ENCODE assay signal across 8 cellular contexts in the genomic region with DNA sequence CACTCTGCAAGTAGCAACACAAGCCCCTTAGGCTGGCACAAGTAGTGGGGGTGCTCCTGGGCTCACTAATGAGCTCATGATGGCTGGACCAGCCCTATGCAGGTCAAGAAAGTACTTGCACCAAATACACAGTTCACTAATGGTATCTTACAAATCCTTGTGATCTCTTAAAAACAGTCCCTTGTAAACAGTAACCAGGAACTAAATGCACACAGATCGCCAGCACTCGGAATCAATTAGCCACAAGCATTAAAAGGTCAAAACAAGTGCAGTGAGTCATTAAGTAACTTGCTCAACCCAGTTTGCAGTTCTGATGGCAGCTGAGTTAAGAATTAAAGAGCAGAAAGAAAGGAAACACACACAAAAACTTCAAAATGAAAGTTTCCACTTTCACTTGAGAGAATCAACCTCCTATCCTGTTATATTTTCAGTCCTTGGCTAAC. TPM values are rescaled to one million over a fixed set of nuclear protein-coding genes. Genes with fewer than 3 reads are reported as not detected.
DNase-seq lines count a peak whose midpoint lies in the region; ATAC-seq, FAIRE-seq and TF ChIP-seq lines count a peak whose summit lies in the region.

No MANE protein-coding gene starts in this region.

- H3K36me3 ChIP-seq in PC-3 (ENCODE audit: low read depth, low read length), result no peaks in the 10 kb centered on the region
- H3K36me3 ChIP-seq in GM12878 (ENCODE audit: control insufficient read depth in 2 of 2, insufficient read depth in 2 of 2, low read length in 1 of 2), result peaks cover 0 to 4% of the 10 kb centered on the region in 2 experiments; a peak in 2 of 4 replicates

- in situ Hi-C loops in GM12878 (cut with MboI), result no loop called here

- H4K20me1 ChIP-seq in PC-3 (ENCODE audit: low read length), result no peaks in the 10 kb centered on the region
- H4K20me1 ChIP-seq in GM12878 (ENCODE audit: control insufficient read depth, insufficient read depth), result no peaks in the 10 kb centered on the region

- 0% methylated on average over 2 of the region's 2 CpGs for WGBS in GM12878 (ENCODE audit: insufficient coverage, insufficient replicate concordance, low lambda C conversion rate, missing lambda C conversion rate)

- H3K4me1 ChIP-seq in PC-3 (ENCODE audit: insufficient read depth, low read length) (peaks cover 10% of the 10 kb centered on the region), GM12878 (ENCODE audit: control insufficient read depth, insufficient read depth, low read length) (peaks cover 42% of the 10 kb centered on the region)

- RAD21 ChIA-PET in GM12878 (lab: Charles Lee; ENCODE audit: unreplicated experiment), result interaction anchor here (0.9 to 12.2 kb wide), 16 partner anchors 12 to 230 kb away, joined by 3 to 307 read pairs (median 6); a partner anchor contains a TSS

- H3K27ac ChIP-seq in PC-3 (ENCODE audit: low read length), result peak overlapping the region; percentile 18
- H3K27ac ChIP-seq in GM12878 (ENCODE audit: control insufficient read depth, insufficient read depth), result peak overlapping the region; percentile 62

- no TSS peak for BruUV-seq in PC-3 (replicated peaks; lab: Mats Ljungman, UMichigan)
- no TSS peak for BruUV-seq in GM12878 (replicated peaks; lab: Mats Ljungman, UMichigan)

- intact Hi-C loops in PC-3 (cut with micrococcal nuclease) (loop anchor here (1.0 to 2.0 kb wide), 3 partner anchors 25 to 56 kb away; no protein-coding TSS in a partner anchor), GM12878 (cut with micrococcal nuclease; ENCODE audit: unreplicated experiment) (loop anchor here (1.0 to 5.0 kb wide), 2 partner anchors 32 to 159 kb away; no protein-coding TSS in a partner anchor)

- no peaks in the 10 kb centered on the region for H3K9me2 ChIP-seq in PC-3 (replicated peaks; ENCODE audit: low read length)

- H3K4me1 Mint-ChIP-seq in memory B cell, result peaks cover 41% of the 10 kb centered on the region

- CTCF ChIA-PET in PC-3 (lab: Charles Lee), result interaction anchor here (0.9 kb wide), 1 partner anchor 41 kb away, joined by 3 read pairs; no protein-coding TSS in a partner anchor
- CTCF ChIA-PET in GM12878 (lab: Yijun Ruan, JAX), result interaction anchor here (0.9 to 12.5 kb wide), 14 partner anchors 12 to 56 kb away, joined by 3 to 244 read pairs (median 4); a partner anchor contains a TSS

- peak; percentile 11 for TF ChIP-seq RAD21 in GM12878 (IDR thresholded peaks at IDR 0.05; ENCODE audit: insufficient read depth, low read depth, low read length)

- H3K9ac ChIP-seq in PC-3 (ENCODE audit: low read length) (no peak overlapping the region), GM12878 (ENCODE audit: control insufficient read depth, insufficient read depth, low read length) (no peak overlapping the region)

- no peaks in the 10 kb centered on the region for H3K27me3 Mint-ChIP-seq in memory B cell

- TF ChIP-seq POLR2A in GM12878 (IDR thresholded peaks at IDR 0.05; ENCODE audit: low read depth, low read length), result no peak

- ATAC-seq in HG02884 (IDR thresholded peaks at IDR 0.05; ENCODE audit: unreplicated experiment), result peak; percentile 73
- ATAC-seq in PC-3, result peak; percentile 98
- ATAC-seq in GM12878, result peak; percentile 88
- peak; percentile 35 for ATAC-seq in memory B cell (ENCODE audit: low read depth)

- H3K4me3 ChIP-seq in PC-3 (ENCODE audit: low read length) (no peak overlapping the region), GM12878 (peak overlapping the region; percentile 49; the same call in 1 of the 2 replicates)

- H3K9me3 ChIP-seq in PC-3 (ENCODE audit: low read length), result no peaks in the 10 kb centered on the region
- no peaks in the 10 kb centered on the region for H3K9me3 ChIP-seq in GM12878 (replicated peaks; ENCODE audit: control insufficient read depth, insufficient read depth, low read length)

- peak overlapping the region; percentile 68 for H3K4me2 ChIP-seq in PC-3 (ENCODE audit: low read length)
- peak overlapping the region; percentile 62 for H3K4me2 ChIP-seq in GM12878 (ENCODE audit: control insufficient read depth, insufficient read depth)

- H3K36me3 Mint-ChIP-seq in memory B cell, result peaks cover 14% of the 10 kb centered on the region

- SMC1A ChIA-PET in GM12878 (lab: Charles Lee; ENCODE audit: uncharacterized antibody, unreplicated experiment), result interaction anchor here (0.6 to 18.1 kb wide), 13 partner anchors 10 to 158 kb away, joined by 3 to 383 read pairs (median 4); a partner anchor contains a TSS

- peak; percentile 77 to 78 for TF ChIP-seq EP300 in GM12878 (IDR thresholded peaks at IDR 0.05; ENCODE audit: borderline replicate concordance in 1 of 2, control insufficient read depth in 1 of 2, low read depth in 2 of 2, low read length in 2 of 2)

- peak; percentile 37 for DNase-seq in activated naive CD4-positive, alpha-beta T cell treated with Interleukin-2 at 50 U/mL for 16 hours
- no peak for DNase-seq in activated naive CD4-positive, alpha-beta T cell (lab: John Stamatoyannopoulos, UW)
- DNase-seq in PC-3, result peak; percentile 84
- peak; percentile 87 for DNase-seq in GM12878 (ENCODE audit: low read depth, low spot score)
- no peak for DNase-seq in memory B cell (ENCODE audit: low spot score in 2 of 2)
- DNase-seq in OCI-M2 (lab: John Stamatoyannopoulos, UW; ENCODE audit: unreplicated experiment), result no peak
- no peak for DNase-seq in NCI-H1417 (lab: John Stamatoyannopoulos, UW)

- H3K27ac Mint-ChIP-seq in memory B cell, result peak overlapping the region; percentile 91

- H2AFZ ChIP-seq in PC-3 (ENCODE audit: low read length) (no peak overlapping the region), GM12878 (ENCODE audit: control insufficient read depth, low read depth, low read length) (no peak overlapping the region)

- H3F3A ChIP-seq in PC-3 (ENCODE audit: low read length, unreplicated experiment), result no peaks in the 10 kb centered on the region

- H3K79me2 ChIP-seq in PC-3 (ENCODE audit: low read length) (no peaks in the 10 kb centered on the region), GM12878 (ENCODE audit: control insufficient read depth, insufficient read depth, low read length) (peaks cover 2% of the 10 kb centered on the region)

- H3K27me3 ChIP-seq in PC-3 (ENCODE audit: low read length) (no peaks in the 10 kb centered on the region), GM12878 (replicated peaks in 1 of 2; ENCODE audit: control insufficient read depth in 2 of 2, insufficient read depth in 2 of 2, low read length in 1 of 2) (no peaks in the 10 kb centered on the region)

- no peak for FAIRE-seq in GM12878 (lab: Jason Lieb, UNC)

- peak overlapping the region; percentile 74 for H3K4me3 Mint-ChIP-seq in memory B cell

- H3K9me3 Mint-ChIP-seq in memory B cell, result no peaks in the 10 kb centered on the region

- POLR2A ChIA-PET in PC-3 (lab: Charles Lee; ENCODE audit: unreplicated experiment) (interaction anchor here (0.6 to 0.7 kb wide), 3 partner anchors 30 to 416 kb away, joined by 3 to 13 read pairs (median 4); a partner anchor contains a TSS), GM12878 (lab: Charles Lee) (interaction anchor here (0.6 to 2.2 kb wide), 15 partner anchors 12 to 312 kb away, joined by 3 to 19 read pairs (median 6); no protein-coding TSS in a partner anchor)

- TF ChIP-seq CTCF in PC-3 (conservative IDR thresholded peaks at IDR 0.05; ENCODE audit: low read depth, low read length) (no peak), GM12878 (IDR thresholded peaks at IDR 0.05 in 2 of 3, conservative IDR thresholded peaks at IDR 0.05 in 1 of 3; ENCODE audit: control insufficient read depth in 2 of 3, extremely low read depth in 1 of 3, insufficient read depth in 1 of 3, low read depth in 3 of 3, low read length in 3 of 3) (no peak)

TF ChIP-seq in GM12878, 131 proteins besides CTCF, POLR2A, EP300 and RAD21 (continues in another document):
- TF ChIP-seq TCF7 (IDR thresholded peaks at IDR 0.05; ENCODE audit: borderline replicate concordance) (peak; percentile 55; the same call in 1 of the 2 replicates), TAF1 (IDR thresholded peaks at IDR 0.05; ENCODE audit: borderline replicate concordance, low read depth, low read length) (no peak), SMARCA5 (IDR thresholded peaks at IDR 0.05) (no peak), NR2C2 (IDR thresholded peaks at IDR 0.05; ENCODE audit: borderline replicate concordance, control insufficient read depth, insufficient read length, low read depth) (no peak)
- TF ChIP-seq, protein P1, sequence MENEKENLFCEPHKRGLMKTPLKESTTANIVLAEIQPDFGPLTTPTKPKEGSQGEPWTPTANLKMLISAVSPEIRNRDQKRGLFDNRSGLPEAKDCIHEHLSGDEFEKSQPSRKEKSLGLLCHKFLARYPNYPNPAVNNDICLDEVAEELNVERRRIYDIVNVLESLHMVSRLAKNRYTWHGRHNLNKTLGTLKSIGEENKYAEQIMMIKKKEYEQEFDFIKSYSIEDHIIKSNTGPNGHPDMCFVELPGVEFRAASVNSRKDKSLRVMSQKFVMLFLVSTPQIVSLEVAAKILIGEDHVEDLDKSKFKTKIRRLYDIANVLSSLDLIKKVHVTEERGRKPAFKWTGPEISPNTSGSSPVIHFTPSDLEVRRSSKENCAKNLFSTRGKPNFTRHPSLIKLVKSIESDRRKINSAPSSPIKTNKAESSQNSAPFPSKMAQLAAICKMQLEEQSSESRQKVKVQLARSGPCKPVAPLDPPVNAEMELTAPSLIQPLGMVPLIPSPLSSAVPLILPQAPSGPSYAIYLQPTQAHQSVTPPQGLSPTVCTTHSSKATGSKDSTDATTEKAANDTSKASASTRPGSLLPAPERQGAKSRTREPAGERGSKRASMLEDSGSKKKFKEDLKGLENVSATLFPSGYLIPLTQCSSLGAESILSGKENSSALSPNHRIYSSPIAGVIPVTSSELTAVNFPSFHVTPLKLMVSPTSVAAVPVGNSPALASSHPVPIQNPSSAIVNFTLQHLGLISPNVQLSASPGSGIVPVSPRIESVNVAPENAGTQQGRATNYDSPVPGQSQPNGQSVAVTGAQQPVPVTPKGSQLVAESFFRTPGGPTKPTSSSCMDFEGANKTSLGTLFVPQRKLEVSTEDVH (IDR thresholded peaks at IDR 0.05; ENCODE audit: low read depth, partially characterized antibody), result no peak

RNA-seq across cellular contexts. Expression of a gene that starts 43.2 kb away (rescaled TPM):
- 8.7 and 12.6 TPM in 2 replicates for total RNA-seq in PC-3 (2014; rRNA removed)
- total RNA-seq in GM12878 (2013; cell fraction: nucleolus; rRNA removed), result 48.9 and 50.4 TPM in 2 replicates
- 39.9 and 42.2 TPM in 2 replicates for total RNA-seq in GM12878 (2014; rRNA removed)
- total RNA-seq in GM12878 (2014; rRNA removed; fragmentation: Illumina TruSeq; extraction: Trizol), result 59.3 and 61.0 TPM in 2 replicates
- total RNA-seq in GM12878 (2021), result 69.5 and 70.6 TPM in 2 replicates
- polyA plus RNA-seq in GM12878 (2011; ENCODE audit: low read depth), result 6.4 TPM
- polyA plus RNA-seq in GM12878 (2011; rRNA removed), result 49.8 and 53.2 TPM in 2 replicates
- 51.8 and 54.6 TPM in 2 replicates for polyA plus RNA-seq in GM12878 (2011; cell fraction: cytosol; rRNA removed)
- 34.9 and 46.0 TPM in 2 replicates for polyA plus RNA-seq in GM12878 (2011; cell fraction: nucleus; rRNA removed)
- 7.9 and 9.1 TPM in 2 replicates for polyA plus RNA-seq in GM12878 (2012)
- polyA plus RNA-seq in GM12878 (2014; fragmentation: Illumina TruSeq; extraction: Trizol), result 78.7 and 82.6 TPM in 2 replicates
- 10 to 100 TPM; 21.8 to 31.1 TPM for polyA plus RNA-seq in GM12878 (2014; fragmentation: Nextera tagmentation; extraction: Ambion mirVana)
- 45.2 and 45.4 TPM in 2 replicates for polyA plus RNA-seq in GM12878 (2014; rRNA removed)
- polyA plus RNA-seq in GM12878 (2016; fragmentation: Nextera tagmentation; extraction: Ambion mirVana), result 10 to 100 TPM; 68.9 to 74.5 TPM
- polyA minus RNA-seq in GM12878 (2011; rRNA and poly(A)+ RNA removed), result 70.3 and 91.3 TPM in 2 replicates
- 25.4 and 31.2 TPM in 2 replicates for polyA minus RNA-seq in GM12878 (2011; cell fraction: cytosol; rRNA and poly(A)+ RNA removed)
- polyA minus RNA-seq in GM12878 (2011; cell fraction: nucleus; rRNA and poly(A)+ RNA removed), result 20.1 and 37.3 TPM in 2 replicates

Comparison
In these comparisons a context has a peak if more than half of its experiments do, and no peak if none do; other contexts are left out.
1. DNase-seq: peak in activated naive CD4-positive, alpha-beta T cell treated with Interleukin-2 at 50 U/mL for 16 hours (single experiment), PC-3 (single experiment) and GM12878 (single experiment); none in activated naive CD4-positive, alpha-beta T cell (0 of 4), memory B cell (0 of 2), OCI-M2 (single experiment) and NCI-H1417 (0 of 3).
2. ATAC-seq: peak in every context shown above with its lines; median percentile 98 in PC-3; 88 in GM12878; 73 in HG02884; 35 in memory B cell.